In the genomic region with DNA sequence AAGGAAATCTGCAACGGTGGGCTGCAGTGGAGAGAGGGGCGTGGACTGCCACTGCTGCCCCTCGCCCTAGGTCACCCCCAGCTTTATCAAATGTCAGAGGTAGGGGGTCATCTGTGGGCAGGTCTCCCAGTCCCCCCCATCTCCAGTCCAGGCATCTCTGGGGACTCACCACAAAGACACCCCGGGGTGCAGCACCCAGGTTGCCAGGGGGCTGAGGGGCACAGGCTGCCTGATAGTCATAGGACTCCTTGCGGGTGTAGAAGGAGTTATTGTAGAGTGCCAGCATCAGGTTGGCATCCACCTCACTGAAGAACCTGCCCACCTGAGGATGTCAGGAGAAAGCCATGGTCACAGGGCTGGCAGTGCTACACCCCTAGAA, we compare ENCODE assay signal across 6 cellular contexts. TPM values are rescaled to one million over a fixed set of nuclear protein-coding genes. Genes with fewer than 3 reads are reported as not detected.
DNase-seq lines count a peak whose midpoint lies in the region; ATAC-seq and TF ChIP-seq lines count a peak whose summit lies in the region.

No MANE protein-coding gene starts in this region.

- H3K36me3 Mint-ChIP-seq in activated naive CD8-positive, alpha-beta T cell treated with anti-CD3 and anti-CD28 coated beads, Interleukin-2, amount 10 ng/mL, durations not matched to agents 7 days and 5 days = no peaks in the 10 kb centered on the region
- no peaks in the 10 kb centered on the region for H3K36me3 Mint-ChIP-seq in natural killer cell

- no peak for ATAC-seq in HCT116
- ATAC-seq in activated naive CD8-positive, alpha-beta T cell treated with anti-CD3 and anti-CD28 coated beads, Interleukin-2, amount 10 ng/mL, durations not matched to agents 7 days and 5 days (ENCODE audit: low read depth) = no peak
- no peak for ATAC-seq in natural killer cell
- ATAC-seq in GM19455 (IDR thresholded peaks at IDR 0.05; ENCODE audit: unreplicated experiment) = no peak

- H3K27me3 ChIP-seq in HCT116 (ENCODE audit: insufficient read depth, low read length) = no peaks in the 10 kb centered on the region

- no peaks in the 10 kb centered on the region for H4K20me1 ChIP-seq in HCT116 (ENCODE audit: insufficient read depth)

- H3K9me3 Mint-ChIP-seq in activated naive CD8-positive, alpha-beta T cell treated with anti-CD3 and anti-CD28 coated beads, Interleukin-2, amount 10 ng/mL, durations not matched to agents 7 days and 5 days = no peaks in the 10 kb centered on the region
- no peaks in the 10 kb centered on the region for H3K9me3 Mint-ChIP-seq in natural killer cell

- H3K27ac ChIP-seq in HCT116 (ENCODE audit: low read depth, low read length) = peak overlapping the region; percentile 25; the same call in 1 of the 2 replicates

- H3K27me3 Mint-ChIP-seq in activated naive CD8-positive, alpha-beta T cell treated with anti-CD3 and anti-CD28 coated beads, Interleukin-2, amount 10 ng/mL, durations not matched to agents 7 days and 5 days = no peaks in the 10 kb centered on the region
- H3K27me3 Mint-ChIP-seq in natural killer cell (ENCODE audit: low read depth in 2 of 2) = no peaks in the 10 kb centered on the region

- H3K4me3 ChIP-seq in HCT116 (replicated peaks in 1 of 2; ENCODE audit: low read depth in 1 of 2, low read length in 2 of 2) = peak overlapping the region; percentile 47 to 65

- intact Hi-C loops in HCT116 (cut with micrococcal nuclease) (no loop called here), natural killer cell (cut with micrococcal nuclease) (no loop called here)

- no peak overlapping the region for H2AFZ ChIP-seq in HCT116 (ENCODE audit: low read depth, low read length, poor library complexity, severe bottlenecking)

- no peak for TF ChIP-seq POLR2A in HCT116 (IDR thresholded peaks at IDR 0.05; ENCODE audit: borderline replicate concordance, extremely low read depth, insufficient read depth, insufficient read length)

- CTCF ChIA-PET in HCT116 (lab: Charles Lee) = interaction anchor here (0.9 kb wide), 1 partner anchor 13 kb away, joined by 3 read pairs; no protein-coding TSS in a partner anchor

- peak overlapping the region; percentile 59; the same call in 1 of the 2 replicates for H3K9ac ChIP-seq in HCT116 (ENCODE audit: low read length)

- TF ChIP-seq RAD21 in HCT116 (IDR thresholded peaks at IDR 0.05; ENCODE audit: low read depth) = no peak

- no TSS peak for BruUV-seq in HCT116 (replicated peaks; lab: Mats Ljungman, UMichigan)

- peaks cover 4 to 18% of the 10 kb centered on the region in 2 experiments; a peak in 2 of 4 replicates for H3K4me1 ChIP-seq in HCT116 (ENCODE audit: control insufficient read depth in 1 of 2, insufficient read depth in 2 of 2, low read length in 2 of 2)

- peaks cover 5% of the 10 kb centered on the region for H3K4me1 Mint-ChIP-seq in activated naive CD8-positive, alpha-beta T cell treated with anti-CD3 and anti-CD28 coated beads, Interleukin-2, amount 10 ng/mL, durations not matched to agents 7 days and 5 days
- peaks cover 6 to 20% of the 10 kb centered on the region in 2 donors for H3K4me1 Mint-ChIP-seq in natural killer cell

- peak overlapping the region; percentile 97 for H3K4me2 ChIP-seq in HCT116 (ENCODE audit: low read length)

- H3K79me2 ChIP-seq in HCT116 (ENCODE audit: insufficient read depth, low read length) = no peaks in the 10 kb centered on the region

- no peaks in the 10 kb centered on the region for H3K9me2 ChIP-seq in HCT116 (ENCODE audit: insufficient read depth)

- H3K27ac Mint-ChIP-seq in activated naive CD8-positive, alpha-beta T cell treated with anti-CD3 and anti-CD28 coated beads, Interleukin-2, amount 10 ng/mL, durations not matched to agents 7 days and 5 days = peak overlapping the region; percentile 86
- H3K27ac Mint-ChIP-seq in natural killer cell = peak overlapping the region; percentile 67 to 85

- H3K9me3 ChIP-seq in HCT116 (ENCODE audit: control insufficient read depth in 1 of 2, insufficient read depth in 1 of 2, low read depth in 1 of 2, low read length in 2 of 2) = no peaks in the 10 kb centered on the region

- DNase-seq in HCT116 (ENCODE audit: low read depth, low spot score) = no peak
- DNase-seq in activated naive CD8-positive, alpha-beta T cell treated with anti-CD3 and anti-CD28 coated beads, Interleukin-2, amount 10 ng/mL, durations not matched to agents 7 days and 5 days = no peak
- DNase-seq in natural killer cell = no peak
- no peak for DNase-seq in GDM1 (lab: John Stamatoyannopoulos, UW)
- no peak for DNase-seq in hypothalamus (lab: John Stamatoyannopoulos, UW)

- peak overlapping the region; percentile 83 for H3K4me3 Mint-ChIP-seq in activated naive CD8-positive, alpha-beta T cell treated with anti-CD3 and anti-CD28 coated beads, Interleukin-2, amount 10 ng/mL, durations not matched to agents 7 days and 5 days
- peak overlapping the region; percentile 88 for H3K4me3 Mint-ChIP-seq in natural killer cell

- TF ChIP-seq CTCF in HCT116 (IDR thresholded peaks at IDR 0.05 in 2 of 3, conservative IDR thresholded peaks at IDR 0.05 in 1 of 3; ENCODE audit: borderline replicate concordance in 1 of 3, insufficient read depth in 1 of 3, low read depth in 2 of 3, low read length in 2 of 3) = no peak
- TF ChIP-seq CTCF in natural killer cell (IDR thresholded peaks at IDR 0.05) = no peak

- RAD21 ChIA-PET in HCT116 (lab: Charles Lee; ENCODE audit: low non-redundant PET in 1 of 2, low total read pairs in 2 of 2, uncharacterized antibody in 2 of 2, unreplicated experiment in 2 of 2) = no interaction called here

- no peaks in the 10 kb centered on the region for H3K36me3 ChIP-seq in HCT116 (ENCODE audit: control insufficient read depth in 1 of 2, insufficient read depth in 2 of 2, low read length in 2 of 2)

- POLR2A ChIA-PET in HCT116 (lab: Charles Lee) = no interaction called here
- POLR2A ChIA-PET in activated naive CD8-positive, alpha-beta T cell treated with anti-CD3 and anti-CD28 coated beads, Interleukin-2, amount 10 ng/mL, durations not matched to agents 7 days and 5 days (lab: Charles Lee) = interaction anchor here (0.6 to 1.2 kb wide), 5 partner anchors 12 to 201 kb away, joined by 3 to 9 read pairs (median 6); a partner anchor contains a TSS

TF ChIP-seq in HCT116, 20 proteins besides CTCF, POLR2A, EP300 and RAD21 (continues in another document):
- TF ChIP-seq SIN3A (IDR thresholded peaks at IDR 0.05; ENCODE audit: low read depth) (no peak), EZH2phosphoT487 (IDR thresholded peaks at IDR 0.05; ENCODE audit: borderline replicate concordance) (no peak), CBX3 (IDR thresholded peaks at IDR 0.05; ENCODE audit: low read depth) (no peak), ZNF274 (IDR thresholded peaks at IDR 0.05; ENCODE audit: low read depth, low read length) (no peak)
- TF ChIP-seq, protein P1, sequence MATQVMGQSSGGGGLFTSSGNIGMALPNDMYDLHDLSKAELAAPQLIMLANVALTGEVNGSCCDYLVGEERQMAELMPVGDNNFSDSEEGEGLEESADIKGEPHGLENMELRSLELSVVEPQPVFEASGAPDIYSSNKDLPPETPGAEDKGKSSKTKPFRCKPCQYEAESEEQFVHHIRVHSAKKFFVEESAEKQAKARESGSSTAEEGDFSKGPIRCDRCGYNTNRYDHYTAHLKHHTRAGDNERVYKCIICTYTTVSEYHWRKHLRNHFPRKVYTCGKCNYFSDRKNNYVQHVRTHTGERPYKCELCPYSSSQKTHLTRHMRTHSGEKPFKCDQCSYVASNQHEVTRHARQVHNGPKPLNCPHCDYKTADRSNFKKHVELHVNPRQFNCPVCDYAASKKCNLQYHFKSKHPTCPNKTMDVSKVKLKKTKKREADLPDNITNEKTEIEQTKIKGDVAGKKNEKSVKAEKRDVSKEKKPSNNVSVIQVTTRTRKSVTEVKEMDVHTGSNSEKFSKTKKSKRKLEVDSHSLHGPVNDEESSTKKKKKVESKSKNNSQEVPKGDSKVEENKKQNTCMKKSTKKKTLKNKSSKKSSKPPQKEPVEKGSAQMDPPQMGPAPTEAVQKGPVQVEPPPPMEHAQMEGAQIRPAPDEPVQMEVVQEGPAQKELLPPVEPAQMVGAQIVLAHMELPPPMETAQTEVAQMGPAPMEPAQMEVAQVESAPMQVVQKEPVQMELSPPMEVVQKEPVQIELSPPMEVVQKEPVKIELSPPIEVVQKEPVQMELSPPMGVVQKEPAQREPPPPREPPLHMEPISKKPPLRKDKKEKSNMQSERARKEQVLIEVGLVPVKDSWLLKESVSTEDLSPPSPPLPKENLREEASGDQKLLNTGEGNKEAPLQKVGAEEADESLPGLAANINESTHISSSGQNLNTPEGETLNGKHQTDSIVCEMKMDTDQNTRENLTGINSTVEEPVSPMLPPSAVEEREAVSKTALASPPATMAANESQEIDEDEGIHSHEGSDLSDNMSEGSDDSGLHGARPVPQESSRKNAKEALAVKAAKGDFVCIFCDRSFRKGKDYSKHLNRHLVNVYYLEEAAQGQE (IDR thresholded peaks at IDR 0.05; ENCODE audit: low read depth) = no peak
- TF ChIP-seq, protein P2, sequence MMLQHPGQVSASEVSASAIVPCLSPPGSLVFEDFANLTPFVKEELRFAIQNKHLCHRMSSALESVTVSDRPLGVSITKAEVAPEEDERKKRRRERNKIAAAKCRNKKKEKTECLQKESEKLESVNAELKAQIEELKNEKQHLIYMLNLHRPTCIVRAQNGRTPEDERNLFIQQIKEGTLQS (IDR thresholded peaks at IDR 0.05) = no peak

RNA-seq across cellular contexts. Expression of a gene that starts 6.5 kb away (rescaled TPM):
- total RNA-seq in HCT116 (2021; ENCODE audit: unreplicated experiment) (24.6 TPM), natural killer cell (10 to 100 TPM; 15.3 to 24.3 (median 22.7) TPM)
- polyA plus RNA-seq in HCT116 (2012) = 22.4 and 22.5 TPM in 2 replicates
- 10 to 100 TPM; 23.4 to 24.4 TPM for total RNA-seq in activated naive CD8-positive, alpha-beta T cell treated with anti-CD3 and anti-CD28 coated beads, Interleukin-2, amount 10 ng/mL, durations not matched to agents 7 days and 5 days

RNA-seq across cellular contexts. Expression of a gene that starts 15.2 kb away (rescaled TPM):
- total RNA-seq in HCT116 (2021; ENCODE audit: unreplicated experiment) (9.5 TPM), natural killer cell (10 to 100 TPM; 39.6 to 54.0 (median 50.5) TPM)
- 10.8 and 11.9 TPM in 2 replicates for polyA plus RNA-seq in HCT116 (2012)
- total RNA-seq in activated naive CD8-positive, alpha-beta T cell treated with anti-CD3 and anti-CD28 coated beads, Interleukin-2, amount 10 ng/mL, durations not matched to agents 7 days and 5 days = 10 to 100 TPM; 35.0 to 38.9 TPM

RNA-seq across cellular contexts. Expression of a gene that starts 15.3 kb away (rescaled TPM):
- 35.4 TPM for total RNA-seq in HCT116 (2021; ENCODE audit: unreplicated experiment)
- 52.6 and 52.8 TPM in 2 replicates for polyA plus RNA-seq in HCT116 (2012)
- total RNA-seq in activated naive CD8-positive, alpha-beta T cell treated with anti-CD3 and anti-CD28 coated beads, Interleukin-2, amount 10 ng/mL, durations not matched to agents 7 days and 5 days = 10 to 100 TPM; 55.8 to 58.2 TPM
- total RNA-seq in natural killer cell = 10 to 100 TPM; 78.9 to 87.6 (median 80.9) TPM

RNA-seq across cellular contexts. Expression of a gene that starts 20.3 kb away (rescaled TPM):
- total RNA-seq in HCT116 (2021; ENCODE audit: unreplicated experiment) (3.3 TPM), natural killer cell (1 to 10 TPM; 3.0 to 6.3 (median 3.5) TPM)
- 1.2 and 1.5 TPM in 2 replicates for polyA plus RNA-seq in HCT116 (2012)
- 1 to 10 TPM; 2.2 to 2.7 TPM for total RNA-seq in activated naive CD8-positive, alpha-beta T cell treated with anti-CD3 and anti-CD28 coated beads, Interleukin-2, amount 10 ng/mL, durations not matched to agents 7 days and 5 days

RNA-seq across cellular contexts. Expression of a gene that starts 25.2 kb away (rescaled TPM):
- 29.6 TPM for total RNA-seq in HCT116 (2021; ENCODE audit: unreplicated experiment)
- 32.1 and 38.6 TPM in 2 replicates for polyA plus RNA-seq in HCT116 (2012)
- total RNA-seq in activated naive CD8-positive, alpha-beta T cell treated with anti-CD3 and anti-CD28 coated beads, Interleukin-2, amount 10 ng/mL, durations not matched to agents 7 days and 5 days = 100 to 1,000 TPM; 183 to 188 TPM
- 100 to 1,000 TPM; 298 to 329 (median 305) TPM for total RNA-seq in natural killer cell
